ENCODE assay signal across 18 cellular contexts in the genomic region with DNA sequence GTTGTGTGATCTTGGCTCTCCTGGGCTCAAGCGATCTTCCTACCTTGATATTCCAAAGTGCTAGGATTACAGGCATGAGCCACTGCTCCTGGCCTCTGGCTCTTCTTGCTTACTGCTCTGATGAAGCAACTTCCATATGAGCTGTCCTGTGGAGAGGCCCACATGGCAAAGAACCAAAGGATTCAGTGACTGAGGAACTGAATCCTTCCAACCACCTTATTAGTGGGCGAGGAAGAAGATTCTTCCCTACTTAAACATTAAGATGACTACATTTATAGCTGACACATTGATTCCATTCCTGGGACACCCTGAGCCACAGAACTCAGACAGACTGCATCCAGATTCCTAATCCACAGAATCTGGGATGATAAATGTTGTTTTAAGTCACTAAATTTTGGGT. TPM values are rescaled to one million over a fixed set of nuclear protein-coding genes. Genes with fewer than 3 reads are reported as not detected.
DNase-seq lines count a peak whose midpoint lies in the region; ATAC-seq, FAIRE-seq and TF ChIP-seq lines count a peak whose summit lies in the region.
"Had no signal": no experiment of that assay in that cellular context is flagged by ENCODE, and none has a peak within 500 bp of the region (broad histone marks: within the 10 kb centered on the region; RNA-seq: fewer than 3 reads in every experiment).

No MANE protein-coding gene starts in this region.

- no peak overlapping the region for H3K4me3 Mint-ChIP-seq in astrocyte (ENCODE audit: unreplicated experiment)
- no peak overlapping the region for H3K4me3 Mint-ChIP-seq in naive thymus-derived CD4-positive, alpha-beta T cell
- H3K4me3 Mint-ChIP-seq: activated B cell treated with CpG ODN at 0.5 μM for 24 hours; activated CD8-positive, alpha-beta T cell treated with anti-CD3 and anti-CD28 coated beads, Interleukin-2, amount 10 ng/mL, durations not matched to agents 7 days and 5 days; CD8-positive, alpha-beta memory T cell had no signal

- intact Hi-C loops in naive thymus-derived CD4-positive, alpha-beta T cell (cut with micrococcal nuclease): no loop called here

- POLR2A ChIA-PET in naive thymus-derived CD4-positive, alpha-beta T cell (lab: Charles Lee): no interaction called here

- DNase-seq in EH (ENCODE audit: low read depth) (peak; percentile 0), LHCN-M2 (ENCODE audit: low read depth) (peak; percentile 1), astrocyte (ENCODE audit: low read depth) (peak; percentile 2), kidney tubule cell (ENCODE audit: low spot score) (peak; percentile 97), activated gamma-delta T cell (lab: John Stamatoyannopoulos, UW) (no peak), DMS79 treated with DMSO at 0.1 percent for 48 hours (lab: John Stamatoyannopoulos, UW) (no peak)
- no peak for DNase-seq in naive thymus-derived CD4-positive, alpha-beta T cell
- DNase-seq in effector memory CD4-positive, alpha-beta T cell: no peak
- DNase-seq: activated B cell treated with CpG ODN at 0.5 μM for 24 hours; activated CD8-positive, alpha-beta T cell treated with anti-CD3 and anti-CD28 coated beads, Interleukin-2, amount 10 ng/mL, durations not matched to agents 7 days and 5 days; CD8-positive, alpha-beta memory T cell; hypothalamus; left cardiac atrium; NCI-H1417; stimulated activated CD4-positive, alpha-beta T cell treated with anti-CD3 and anti-CD28 coated beads, Interleukin-4, amount 100 ng/mL, for 1 hour; substantia nigra had no signal

- no peaks in the 10 kb centered on the region for H3K27me3 ChIP-seq in astrocyte (ENCODE audit: insufficient read depth, low read length)
- H3K27me3 ChIP-seq in naive thymus-derived CD4-positive, alpha-beta T cell (ENCODE audit: control insufficient read depth in 2 of 2, insufficient read depth in 2 of 2, low read length in 2 of 2): no peaks in the 10 kb centered on the region
- no peaks in the 10 kb centered on the region for H3K27me3 ChIP-seq in effector memory CD4-positive, alpha-beta T cell (replicated peaks; ENCODE audit: control insufficient read depth, insufficient read depth, low read length, poor library complexity, severe bottlenecking)

- no peak overlapping the region for H3K9ac ChIP-seq in astrocyte (ENCODE audit: low read length)

- H3K27ac ChIP-seq in astrocyte (ENCODE audit: low read depth, low read length): no peak overlapping the region
- H3K27ac ChIP-seq in naive thymus-derived CD4-positive, alpha-beta T cell (ENCODE audit: low read depth, low read length): no peak overlapping the region
- H3K27ac ChIP-seq in effector memory CD4-positive, alpha-beta T cell (ENCODE audit: insufficient read depth, low read length, poor library complexity, severe bottlenecking): no peak overlapping the region

- H3K36me3 Mint-ChIP-seq in astrocyte (ENCODE audit: low read depth, unreplicated experiment): no peaks in the 10 kb centered on the region
- no peaks in the 10 kb centered on the region for H3K36me3 Mint-ChIP-seq in naive thymus-derived CD4-positive, alpha-beta T cell
- H3K36me3 Mint-ChIP-seq: CD8-positive, alpha-beta memory T cell had no signal

- H3K27ac Mint-ChIP-seq in astrocyte (ENCODE audit: unreplicated experiment): no peak overlapping the region
- H3K27ac Mint-ChIP-seq in naive thymus-derived CD4-positive, alpha-beta T cell: no peak overlapping the region
- H3K27ac Mint-ChIP-seq: activated B cell treated with CpG ODN at 0.5 μM for 24 hours; activated CD8-positive, alpha-beta T cell treated with anti-CD3 and anti-CD28 coated beads, Interleukin-2, amount 10 ng/mL, durations not matched to agents 7 days and 5 days; CD8-positive, alpha-beta memory T cell had no signal

- H3K4me3 ChIP-seq in astrocyte (ENCODE audit: insufficient read depth, low read depth, low read length): no peak overlapping the region
- H3K4me3 ChIP-seq in naive thymus-derived CD4-positive, alpha-beta T cell (ENCODE audit: low read length): no peak overlapping the region
- no peak overlapping the region for H3K4me3 ChIP-seq in effector memory CD4-positive, alpha-beta T cell (ENCODE audit: insufficient read depth, low read depth, low read length, poor library complexity, severe bottlenecking)
- H3K4me3 ChIP-seq: GM12878 had no signal

- H4K20me1 ChIP-seq in astrocyte (ENCODE audit: insufficient read depth, low read length): no peaks in the 10 kb centered on the region

- no peak for FAIRE-seq in astrocyte (lab: Jason Lieb, UNC)
- FAIRE-seq: GM12878, RCC 7860 had no signal

- H3K9me3 ChIP-seq in astrocyte (ENCODE audit: insufficient read depth, low read depth, low read length): no peaks in the 10 kb centered on the region
- H3K9me3 ChIP-seq in naive thymus-derived CD4-positive, alpha-beta T cell (ENCODE audit: control insufficient read depth in 2 of 3, low read length in 3 of 3): no peaks in the 10 kb centered on the region
- no peaks in the 10 kb centered on the region for H3K9me3 ChIP-seq in effector memory CD4-positive, alpha-beta T cell (ENCODE audit: control insufficient read depth, low read length)

- ATAC-seq in naive thymus-derived CD4-positive, alpha-beta T cell: no peak
- ATAC-seq: activated CD8-positive, alpha-beta T cell treated with anti-CD3 and anti-CD28 coated beads, Interleukin-2, amount 10 ng/mL, durations not matched to agents 7 days and 5 days; GM12878; left cardiac atrium had no signal

- H3K79me2 ChIP-seq in astrocyte (ENCODE audit: insufficient read depth, low read length): no peaks in the 10 kb centered on the region

- no peaks in the 10 kb centered on the region for H3K27me3 Mint-ChIP-seq in astrocyte (ENCODE audit: low read depth, unreplicated experiment)
- H3K27me3 Mint-ChIP-seq in naive thymus-derived CD4-positive, alpha-beta T cell: peaks cover 0 to 3% (median 0%) of the 10 kb centered on the region in 5 donors
- H3K27me3 Mint-ChIP-seq: activated B cell treated with CpG ODN at 0.5 μM for 24 hours; CD8-positive, alpha-beta memory T cell had no signal

- no peaks in the 10 kb centered on the region for H3K4me1 Mint-ChIP-seq in astrocyte (ENCODE audit: low read depth, unreplicated experiment)
- H3K4me1 Mint-ChIP-seq in naive thymus-derived CD4-positive, alpha-beta T cell: no peaks in the 10 kb centered on the region
- H3K4me1 Mint-ChIP-seq: activated B cell treated with CpG ODN at 0.5 μM for 24 hours; CD8-positive, alpha-beta memory T cell had no signal

- no peak overlapping the region for H2AFZ ChIP-seq in astrocyte (ENCODE audit: low read depth, low read length)

- H3K9me3 Mint-ChIP-seq in astrocyte (ENCODE audit: unreplicated experiment): no peaks in the 10 kb centered on the region
- H3K9me3 Mint-ChIP-seq in naive thymus-derived CD4-positive, alpha-beta T cell: peaks cover 0 to 4% (median 0%) of the 10 kb centered on the region in 11 donors
- H3K9me3 Mint-ChIP-seq: activated B cell treated with CpG ODN at 0.5 μM for 24 hours; CD8-positive, alpha-beta memory T cell had no signal

- TF ChIP-seq CTCF in astrocyte (IDR thresholded peaks at IDR 0.05; ENCODE audit: insufficient read depth, low read depth, low read length): no peak

- H3K4me2 ChIP-seq in astrocyte (ENCODE audit: low read length): no peak overlapping the region

- H3K36me3 ChIP-seq in astrocyte (ENCODE audit: insufficient read depth, low read length): no peaks in the 10 kb centered on the region
- H3K36me3 ChIP-seq in naive thymus-derived CD4-positive, alpha-beta T cell (ENCODE audit: control insufficient read depth in 2 of 3, insufficient read depth in 3 of 3, low read length in 3 of 3): no peaks in the 10 kb centered on the region
- no peaks in the 10 kb centered on the region for H3K36me3 ChIP-seq in effector memory CD4-positive, alpha-beta T cell (ENCODE audit: control insufficient read depth, insufficient read depth, low read length)

- H3K4me1 ChIP-seq in astrocyte (ENCODE audit: insufficient read depth, low read length): no peaks in the 10 kb centered on the region
- H3K4me1 ChIP-seq in naive thymus-derived CD4-positive, alpha-beta T cell (ENCODE audit: control insufficient read depth in 2 of 2, insufficient read depth in 2 of 2, low read length in 2 of 2): no peaks in the 10 kb centered on the region
- H3K4me1 ChIP-seq in effector memory CD4-positive, alpha-beta T cell (ENCODE audit: control insufficient read depth, insufficient read depth, low read length, poor library complexity, severe bottlenecking): no peaks in the 10 kb centered on the region

- CTCF ChIA-PET in naive thymus-derived CD4-positive, alpha-beta T cell (lab: Charles Lee): no interaction called here

RNA-seq across cellular contexts. Expression of a gene that starts 16.5 kb away (rescaled TPM):
- total RNA-seq in LHCN-M2 (2014; rRNA removed): not detected in 2 replicates
- polyA plus RNA-seq in LHCN-M2 (2012): not detected
- 0.22 and 0.23 TPM in 2 replicates for total RNA-seq in astrocyte
- total RNA-seq in naive thymus-derived CD4-positive, alpha-beta T cell: 1 to 10 TPM in 1 of 5 experiments, under 1 TPM in 4; 0.05 to 3.7 (median 0.56) TPM
- polyA plus RNA-seq in naive thymus-derived CD4-positive, alpha-beta T cell: under 1 TPM in 1 of 2 donors, not detected in 1; 0.09 TPM

Comparison
In these comparisons a context has a peak if more than half of its experiments do, and no peak if none do; other contexts are left out.
1. DNase-seq: peak in EH (single experiment), LHCN-M2 (single experiment), astrocyte (single experiment) and kidney tubule cell (single experiment); none in activated gamma-delta T cell (single experiment), naive thymus-derived CD4-positive, alpha-beta T cell (0 of 9), effector memory CD4-positive, alpha-beta T cell (0 of 3) and DMS79 treated with DMSO at 0.1 percent for 48 hours (single experiment).